ENCODE assay signal across 13 cellular contexts in genomic region chr18:79374408-79375171, GRCh38. TPM values are rescaled to one million over a fixed set of nuclear protein-coding genes. Genes with fewer than 3 reads are reported as not detected.
A peak's percentile ranks its signal among the peaks of the same experiment; 100 is the strongest.
DNase-seq lines count a peak whose midpoint lies in the region; ATAC-seq, FAIRE-seq and TF ChIP-seq lines count a peak whose summit lies in the region.
"Had no signal": no experiment of that assay in that cellular context is flagged by ENCODE, and none has a peak within 500 bp of the region (broad histone marks: within the 10 kb centered on the region; RNA-seq: fewer than 3 reads in every experiment).

No MANE protein-coding gene starts in this region.

- peaks cover 3% of the 10 kb centered on the region for H3K4me1 ChIP-seq in upper lobe of right lung

- H3K27ac ChIP-seq in upper lobe of right lung, result no peak overlapping the region
- H3K27ac ChIP-seq: ovary had no signal

- TF ChIP-seq CTCF in upper lobe of right lung (IDR thresholded peaks at IDR 0.05), result no peak
- no peak for TF ChIP-seq CTCF in HFFc6 (IDR thresholded peaks at IDR 0.05)

- FAIRE-seq in frontal cortex (lab: Jason Lieb, UNC), result no peak

- H3K36me3 ChIP-seq in upper lobe of right lung, result peaks cover 24% of the 10 kb centered on the region
- H3K36me3 ChIP-seq: ovary had no signal

- intact Hi-C loops in upper lobe of right lung (cut with DNase I), result no loop called here

- peak overlapping the region; percentile 8 for H3K27ac Mint-ChIP-seq in activated naive CD4-positive, alpha-beta T cell treated with anti-CD3 and anti-CD28 coated beads, Interleukin-2, amount 50 U/mL, for 24 hours
- no peak overlapping the region for H3K27ac Mint-ChIP-seq in HFFc6
- H3K27ac Mint-ChIP-seq: activated CD4-positive, alpha-beta T cell treated with anti-CD3 and anti-CD28 coated beads, Interleukin-2, amount 10 ng/mL, durations not matched to agents 7 days and 5 days; type B pancreatic cell had no signal

- H3K36me3 Mint-ChIP-seq in activated naive CD4-positive, alpha-beta T cell treated with anti-CD3 and anti-CD28 coated beads, Interleukin-2, amount 50 U/mL, for 24 hours, result peaks cover 2% of the 10 kb centered on the region
- no peaks in the 10 kb centered on the region for H3K36me3 Mint-ChIP-seq in HFFc6 (ENCODE audit: low read depth)

- no peaks in the 10 kb centered on the region for H3K9me3 Mint-ChIP-seq in activated naive CD4-positive, alpha-beta T cell treated with anti-CD3 and anti-CD28 coated beads, Interleukin-2, amount 50 U/mL, for 24 hours
- H3K9me3 Mint-ChIP-seq in HFFc6, result no peaks in the 10 kb centered on the region
- H3K9me3 Mint-ChIP-seq: activated CD4-positive, alpha-beta T cell treated with anti-CD3 and anti-CD28 coated beads, Interleukin-2, amount 10 ng/mL, durations not matched to agents 7 days and 5 days; immature natural killer cell; type B pancreatic cell had no signal

- no peak for DNase-seq in activated naive CD4-positive, alpha-beta T cell treated with Interleukin-2 at 50 U/mL for 16 hours
- DNase-seq in upper lobe of right lung (peak; percentile 40), AG08395 (ENCODE audit: low spot score) (no peak), frontal cortex (ENCODE audit: low spot score in 2 of 2) (no peak), HFFc6 (no peak)
- DNase-seq: activated CD4-positive, alpha-beta T cell treated with anti-CD3 and anti-CD28 coated beads, Interleukin-2, amount 10 ng/mL, durations not matched to agents 7 days and 5 days; immature natural killer cell; NCI-H1105; ovary had no signal

- no peaks in the 10 kb centered on the region for H3K9me3 ChIP-seq in upper lobe of right lung
- H3K9me3 ChIP-seq: ovary had no signal

- H3K4me3 Mint-ChIP-seq in activated naive CD4-positive, alpha-beta T cell treated with anti-CD3 and anti-CD28 coated beads, Interleukin-2, amount 50 U/mL, for 24 hours, result no peak overlapping the region
- no peak overlapping the region for H3K4me3 Mint-ChIP-seq in HFFc6
- H3K4me3 Mint-ChIP-seq: activated CD4-positive, alpha-beta T cell treated with anti-CD3 and anti-CD28 coated beads, Interleukin-2, amount 10 ng/mL, durations not matched to agents 7 days and 5 days; immature natural killer cell; type B pancreatic cell had no signal

- peaks cover 25% of the 10 kb centered on the region for H3K4me1 Mint-ChIP-seq in activated naive CD4-positive, alpha-beta T cell treated with anti-CD3 and anti-CD28 coated beads, Interleukin-2, amount 50 U/mL, for 24 hours
- no peaks in the 10 kb centered on the region for H3K4me1 Mint-ChIP-seq in HFFc6 (ENCODE audit: low read depth)

- H3K27me3 ChIP-seq in upper lobe of right lung, result no peaks in the 10 kb centered on the region
- H3K27me3 ChIP-seq: ovary had no signal

- no peak overlapping the region for H3K4me3 ChIP-seq in upper lobe of right lung
- H3K4me3 ChIP-seq: ovary had no signal

- H3K27me3 Mint-ChIP-seq in activated naive CD4-positive, alpha-beta T cell treated with anti-CD3 and anti-CD28 coated beads, Interleukin-2, amount 50 U/mL, for 24 hours, result no peaks in the 10 kb centered on the region
- no peaks in the 10 kb centered on the region for H3K27me3 Mint-ChIP-seq in HFFc6 (ENCODE audit: insufficient read depth)
- H3K27me3 Mint-ChIP-seq: activated CD4-positive, alpha-beta T cell treated with anti-CD3 and anti-CD28 coated beads, Interleukin-2, amount 10 ng/mL, durations not matched to agents 7 days and 5 days had no signal

- ATAC-seq in GM21786 (IDR thresholded peaks at IDR 0.05; ENCODE audit: unreplicated experiment), result peak; percentile 64
- ATAC-seq in HG03378 (IDR thresholded peaks at IDR 0.05; ENCODE audit: unreplicated experiment), result peak; percentile 85
- no peak for ATAC-seq in upper lobe of right lung

RNA-seq across cellular contexts. Expression of gene NFATC1, which starts 21.1 kb away (rescaled TPM):
- total RNA-seq in upper lobe of right lung (16.6 TPM), frontal cortex (0.41 TPM)
- total RNA-seq in HFFc6 (2021; fragmentation: NEBNext Ultra II Directional; extraction: Animal tissue kit (Norgen Biotek cat#: 25700)), result 1 to 10 TPM in 2 of 6 experiments, under 1 TPM in 4; 0.57 to 2.0 (median 0.89) TPM
